ENCODE assay signal across 26 cellular contexts in genomic region chr4:164529486-164529885, GRCh38.
"Had no signal": no experiment of that assay in that cellular context is flagged by ENCODE, and none has a peak within 500 bp of the region (broad histone marks: within the 10 kb centered on the region; RNA-seq: fewer than 3 reads in every experiment).

No MANE protein-coding gene starts in this region.

- H3K4me1 ChIP-seq: left ventricle myocardium inferior, prostate gland, stomach, testis, thyroid gland, transverse colon, upper lobe of left lung had no signal

- DNase-seq: hypothalamus; islet precursor cell; left ventricle myocardium inferior; mesendoderm; mucosa of descending colon; naive thymus-derived CD4-positive, alpha-beta T cell; ovary; retina; right cardiac atrium; stimulated activated CD4-positive, alpha-beta T cell treated with anti-CD3 and anti-CD28 coated beads, Interleukin-12 subunit alpha, Interleukin-12 subunit beta, amount 100 ng/mL, for 4 hours; stimulated activated CD4-positive, alpha-beta T cell treated with anti-CD3 and anti-CD28 coated beads, Interleukin-15, amount 100 ng/mL, for 24 hours; stimulated activated CD4-positive, alpha-beta T cell treated with anti-CD3 and anti-CD28 coated beads, Interleukin-2, amount 100 ng/mL, for 24 hours; stimulated activated CD4-positive, alpha-beta T cell treated with anti-CD3 and anti-CD28 coated beads, Interleukin-4, amount 100 ng/mL, for 1 hour; stimulated activated naive B cell treated with anti-CD40 and anti-IgM and Interleukin-4, amounts not matched to agents 10 μg/mL and 1 μg/mL and 100 μg/mL, for 72 hours; stimulated activated naive CD8-positive, alpha-beta T cell treated with anti-CD3 and anti-CD28 coated beads, Interleukin-15, Interleukin-2, amounts not matched to agents 100 U/mL and 50 U/mL, for 24 hours; stomach; testis; thyroid gland; transverse colon; upper lobe of left lung had no signal

- ATAC-seq: mucosa of descending colon; naive thymus-derived CD4-positive, alpha-beta T cell; natural killer cell treated with Interleukin-12 subunit alpha and Interleukin-12 subunit beta and Interleukin-15 and Interleukin-18, amount 100 ng/mL, for 72 hours; right cardiac atrium; sciatic nerve; stimulated activated naive B cell treated with anti-CD40 and anti-IgM and Interleukin-4, amounts not matched to agents 10 μg/mL and 1 μg/mL and 100 μg/mL, for 72 hours; stimulated activated naive CD8-positive, alpha-beta T cell treated with anti-CD3 and anti-CD28 coated beads, Interleukin-15, Interleukin-2, amounts not matched to agents 100 U/mL and 50 U/mL, for 24 hours had no signal

- H3K36me3 Mint-ChIP-seq: mesothelial cell of epicardium; naive thymus-derived CD4-positive, alpha-beta T cell; natural killer cell treated with Interleukin-12 subunit alpha and Interleukin-12 subunit beta and Interleukin-15 and Interleukin-18, amount 100 ng/mL, for 72 hours; stimulated activated naive B cell treated with anti-CD40 and anti-IgM and Interleukin-4, amounts not matched to agents 10 μg/mL and 1 μg/mL and 100 μg/mL, for 72 hours had no signal

- H3K27me3 Mint-ChIP-seq: naive thymus-derived CD4-positive, alpha-beta T cell; natural killer cell treated with Interleukin-12 subunit alpha and Interleukin-12 subunit beta and Interleukin-15 and Interleukin-18, amount 100 ng/mL, for 72 hours; stimulated activated naive B cell treated with anti-CD40 and anti-IgM and Interleukin-4, amounts not matched to agents 10 μg/mL and 1 μg/mL and 100 μg/mL, for 72 hours had no signal

- H3K9me3 ChIP-seq: left ventricle myocardium inferior, mucosa of descending colon, ovary, prostate gland, stomach, testis, thyroid gland, transverse colon, upper lobe of left lung had no signal

- H3K4me3 ChIP-seq: left ventricle myocardium inferior, lung, mucosa of descending colon, ovary, prostate gland, skin epidermis, stomach, testis, thyroid gland, transverse colon, upper lobe of left lung had no signal

- H3K4me3 Mint-ChIP-seq: mesothelial cell of epicardium; naive thymus-derived CD4-positive, alpha-beta T cell; natural killer cell treated with Interleukin-12 subunit alpha and Interleukin-12 subunit beta and Interleukin-15 and Interleukin-18, amount 100 ng/mL, for 72 hours; stimulated activated naive B cell treated with anti-CD40 and anti-IgM and Interleukin-4, amounts not matched to agents 10 μg/mL and 1 μg/mL and 100 μg/mL, for 72 hours had no signal

- H3K4me1 Mint-ChIP-seq: naive thymus-derived CD4-positive, alpha-beta T cell; stimulated activated naive B cell treated with anti-CD40 and anti-IgM and Interleukin-4, amounts not matched to agents 10 μg/mL and 1 μg/mL and 100 μg/mL, for 72 hours had no signal

- H3K27ac ChIP-seq: left ventricle myocardium inferior, ovary, prostate gland, skin epidermis, stomach, testis, thyroid gland, transverse colon, upper lobe of left lung had no signal

- H3K27me3 ChIP-seq: ovary, stomach, testis, thyroid gland, transverse colon, upper lobe of left lung had no signal

- H3K27ac Mint-ChIP-seq: mesothelial cell of epicardium; naive thymus-derived CD4-positive, alpha-beta T cell; natural killer cell treated with Interleukin-12 subunit alpha and Interleukin-12 subunit beta and Interleukin-15 and Interleukin-18, amount 100 ng/mL, for 72 hours; stimulated activated naive B cell treated with anti-CD40 and anti-IgM and Interleukin-4, amounts not matched to agents 10 μg/mL and 1 μg/mL and 100 μg/mL, for 72 hours had no signal

- H3K36me3 ChIP-seq: left ventricle myocardium inferior, ovary, prostate gland, stomach, thyroid gland, transverse colon, upper lobe of left lung had no signal
